7 cellular contexts compared by ENCODE assay signal in genomic region chr1:180911640-180912161, GRCh38. TPM values are rescaled to one million over a fixed set of nuclear protein-coding genes. Genes with fewer than 3 reads are reported as not detected.
DNase-seq lines count a peak whose midpoint lies in the region; ATAC-seq, FAIRE-seq and TF ChIP-seq lines count a peak whose summit lies in the region.

No MANE protein-coding gene starts in this region.

- FAIRE-seq in astrocyte (lab: Jason Lieb, UNC) = no peak

- H2AFZ ChIP-seq in astrocyte (ENCODE audit: low read depth, low read length) = peak overlapping the region; percentile 83

- H3K4me3 ChIP-seq in astrocyte (ENCODE audit: insufficient read depth, low read depth, low read length) (peak overlapping the region; percentile 54), iPS-18c (ENCODE audit: insufficient read depth, low read depth, low read length) (peak overlapping the region; percentile 67)

- TF ChIP-seq CTCF in HFFc6 (IDR thresholded peaks at IDR 0.05) (no peak), astrocyte (IDR thresholded peaks at IDR 0.05; ENCODE audit: insufficient read depth, low read depth, low read length) (no peak)

- no peaks in the 10 kb centered on the region for H3K27me3 ChIP-seq in astrocyte (ENCODE audit: insufficient read depth, low read length)

- peaks cover 8% of the 10 kb centered on the region for H3K4me1 ChIP-seq in astrocyte (ENCODE audit: insufficient read depth, low read length)

- DNase-seq in HFFc6 = no peak
- DNase-seq in astrocyte (ENCODE audit: low read depth) = no peak
- peak; percentile 19 for DNase-seq in stimulated activated CD8-positive, alpha-beta memory T cell treated with anti-CD3 and anti-CD28 coated beads, Interleukin-4, amount 100 ng/mL, for 48 hours
- DNase-seq in ecto neural progenitor cell (ENCODE audit: low spot score) = no peak
- no peak for DNase-seq in MV-4-11 (lab: John Stamatoyannopoulos, UW)

- H3K4me3 Mint-ChIP-seq in HFFc6 (peak overlapping the region; percentile 86), astrocyte (ENCODE audit: unreplicated experiment) (no peak overlapping the region)

- ATAC-seq in HG03159 (IDR thresholded peaks at IDR 0.05; ENCODE audit: unreplicated experiment) = no peak

- no peaks in the 10 kb centered on the region for H3K36me3 ChIP-seq in astrocyte (ENCODE audit: insufficient read depth, low read length)

- H3K27me3 Mint-ChIP-seq in HFFc6 (ENCODE audit: insufficient read depth) (peaks cover 5% of the 10 kb centered on the region), astrocyte (ENCODE audit: low read depth, unreplicated experiment) (peaks cover 58% of the 10 kb centered on the region)

- H4K20me1 ChIP-seq in astrocyte (ENCODE audit: insufficient read depth, low read length) = no peaks in the 10 kb centered on the region

- H3K79me2 ChIP-seq in astrocyte (ENCODE audit: insufficient read depth, low read length) = no peaks in the 10 kb centered on the region

- H3K4me1 Mint-ChIP-seq in HFFc6 (ENCODE audit: low read depth) = peaks cover 21% of the 10 kb centered on the region
- no peaks in the 10 kb centered on the region for H3K4me1 Mint-ChIP-seq in astrocyte (ENCODE audit: low read depth, unreplicated experiment)

- H3K27ac Mint-ChIP-seq in HFFc6 (peak overlapping the region; percentile 90), astrocyte (ENCODE audit: unreplicated experiment) (no peak overlapping the region)

- H3K9me3 Mint-ChIP-seq in HFFc6 = no peaks in the 10 kb centered on the region
- H3K9me3 Mint-ChIP-seq in astrocyte (ENCODE audit: unreplicated experiment) = no peaks in the 10 kb centered on the region

- peak overlapping the region; percentile 58 for H3K27ac ChIP-seq in astrocyte (ENCODE audit: low read depth, low read length)

- peak overlapping the region; percentile 83 for H3K4me2 ChIP-seq in astrocyte (ENCODE audit: low read length)

- H3K9ac ChIP-seq in astrocyte (ENCODE audit: low read length) = peak overlapping the region; percentile 84

- no peaks in the 10 kb centered on the region for H3K9me3 ChIP-seq in astrocyte (ENCODE audit: insufficient read depth, low read depth, low read length)
- H3K9me3 ChIP-seq in iPS-18c (ENCODE audit: control insufficient read depth, insufficient read depth, low read length) = peaks cover 4% of the 10 kb centered on the region

- no peaks in the 10 kb centered on the region for H3K36me3 Mint-ChIP-seq in HFFc6 (ENCODE audit: low read depth)
- H3K36me3 Mint-ChIP-seq in astrocyte (ENCODE audit: low read depth, unreplicated experiment) = peaks cover 5% of the 10 kb centered on the region

RNA-seq across cellular contexts. Expression of gene KIAA1614, which starts 1.0 kb away (rescaled TPM):
- total RNA-seq in HFFc6 (2021; fragmentation: NEBNext Ultra II Directional; extraction: Animal tissue kit (Norgen Biotek cat#: 25700)) = 1 to 10 TPM; 2.9 to 4.7 (median 3.9) TPM
- 0.84 and 0.96 TPM in 2 replicates for total RNA-seq in astrocyte
